8 cellular contexts compared by ENCODE assay signal in the genomic region with DNA sequence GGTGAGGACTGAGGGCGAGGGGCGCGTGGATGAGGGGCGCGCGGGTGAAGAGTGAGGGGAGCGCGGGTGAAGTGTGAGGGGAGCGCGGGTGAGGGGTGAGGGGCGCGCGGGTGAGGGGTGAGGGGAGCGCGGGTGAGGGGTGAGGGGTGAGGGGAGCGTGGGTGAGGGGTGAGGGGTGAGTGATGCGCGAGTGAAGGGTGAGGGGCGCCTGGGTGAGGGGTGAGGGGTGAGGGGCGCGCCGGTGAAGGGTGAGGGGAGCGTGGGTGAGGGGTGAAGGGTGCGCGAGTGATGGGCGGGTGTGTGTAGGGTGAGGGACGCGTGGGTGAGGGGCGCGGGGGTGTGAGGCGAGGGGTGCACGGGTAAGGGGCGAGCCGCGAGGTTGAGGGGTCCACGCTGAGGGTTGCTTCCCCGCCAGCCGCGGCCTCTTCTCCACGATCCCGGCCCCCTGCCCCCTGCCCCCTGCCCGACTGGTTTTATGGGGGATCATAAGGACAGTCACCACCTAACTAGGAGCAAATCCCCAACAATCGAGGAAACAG. TPM values are rescaled to one million over a fixed set of nuclear protein-coding genes. Genes with fewer than 3 reads are reported as not detected.
DNase-seq lines count a peak whose midpoint lies in the region; ATAC-seq and FAIRE-seq lines count a peak whose summit lies in the region.

No MANE protein-coding gene starts in this region.

- peak overlapping the region; percentile 71 for H3K4me2 ChIP-seq in GM23248 (ENCODE audit: unreplicated experiment)

- peaks cover 26% of the 10 kb centered on the region for H3K36me3 Mint-ChIP-seq in activated T-helper 2 cell treated with anti-CD3 and anti-CD28 coated beads, Interferon-gamma antibody, Interleukin-2, Interleukin-4, amounts not matched to agents 10 μg/mL and 5 μg/mL and 100 μg/mL, durations not matched to agents 14 hours and 24 hours and 36 hours (ENCODE audit: low read depth)

- no peaks in the 10 kb centered on the region for H3K27me3 Mint-ChIP-seq in activated T-helper 2 cell treated with anti-CD3 and anti-CD28 coated beads, Interferon-gamma antibody, Interleukin-2, Interleukin-4, amounts not matched to agents 10 μg/mL and 5 μg/mL and 100 μg/mL, durations not matched to agents 14 hours and 24 hours and 36 hours (ENCODE audit: low read depth)

- in situ Hi-C loops in GM23248 (cut with MboI): no loop called here

- H3K4me3 ChIP-seq in GM23248 (peak overlapping the region; percentile 84), iPS-15b (ENCODE audit: low read depth, low read length) (peak overlapping the region; percentile 43), small intestine (ENCODE audit: low read depth in 1 of 2, low read length in 2 of 2) (peak overlapping the region; percentile 63 to 95)

- DNase-seq in GM23248: no peak
- no peak for DNase-seq in activated T-helper 2 cell treated with anti-CD3 and anti-CD28 coated beads, Interferon-gamma antibody, Interleukin-2, Interleukin-4, amounts not matched to agents 10 μg/mL and 5 μg/mL and 100 μg/mL, durations not matched to agents 14 hours and 24 hours and 36 hours (ENCODE audit: low spot score)
- no peak for DNase-seq in small intestine
- no peak for DNase-seq in T-helper 2 cell
- no peak for DNase-seq in dermis blood vessel endothelial cell
- DNase-seq in stimulated activated naive CD4-positive, alpha-beta T cell treated with Interleukin-2 at 50 U/mL for 16 hours (lab: John Stamatoyannopoulos, UW): no peak

- peak overlapping the region; percentile 17 for H3K4me3 Mint-ChIP-seq in activated T-helper 2 cell treated with anti-CD3 and anti-CD28 coated beads, Interferon-gamma antibody, Interleukin-2, Interleukin-4, amounts not matched to agents 10 μg/mL and 5 μg/mL and 100 μg/mL, durations not matched to agents 14 hours and 24 hours and 36 hours (ENCODE audit: low read depth)

- H3K4me1 Mint-ChIP-seq in activated T-helper 2 cell treated with anti-CD3 and anti-CD28 coated beads, Interferon-gamma antibody, Interleukin-2, Interleukin-4, amounts not matched to agents 10 μg/mL and 5 μg/mL and 100 μg/mL, durations not matched to agents 14 hours and 24 hours and 36 hours (ENCODE audit: low read depth): peaks cover 28% of the 10 kb centered on the region

- H3K27me3 ChIP-seq in GM23248 (replicated peaks; ENCODE audit: insufficient read depth): no peaks in the 10 kb centered on the region
- H3K27me3 ChIP-seq in iPS-15b (ENCODE audit: control insufficient read depth, insufficient read depth, low read length): peaks cover 46% of the 10 kb centered on the region
- H3K27me3 ChIP-seq in small intestine (ENCODE audit: control insufficient read depth in 2 of 2, insufficient read depth in 2 of 2, low read length in 2 of 2): no peaks in the 10 kb centered on the region

- no peaks in the 10 kb centered on the region for H3F3A ChIP-seq in GM23248 (ENCODE audit: insufficient read depth)

- ATAC-seq in GM21619 (IDR thresholded peaks at IDR 0.05; ENCODE audit: unreplicated experiment): no peak

- 17 to 47% methylated on average over 7 to 43 of the region's 43 CpGs for WGBS in GM23248 (ENCODE audit: low coverage in 1 of 2, low lambda C conversion rate in 2 of 2, missing lambda C conversion rate in 2 of 2), 2 experiments
- WGBS in small intestine, 3 donors: 14 to 25% (median 23%) methylated on average over 39 to 43 of the region's 43 CpGs

- H3K36me3 ChIP-seq in GM23248 (ENCODE audit: low read depth): no peaks in the 10 kb centered on the region
- peaks cover 2% of the 10 kb centered on the region for H3K36me3 ChIP-seq in iPS-15b (ENCODE audit: control insufficient read depth, insufficient read depth, low read length)
- no peaks in the 10 kb centered on the region for H3K36me3 ChIP-seq in small intestine (ENCODE audit: control insufficient read depth in 2 of 2, insufficient read depth in 2 of 2, low read length in 2 of 2)

- peaks cover 9% of the 10 kb centered on the region for H3K4me1 ChIP-seq in GM23248 (ENCODE audit: insufficient read depth)
- peaks cover 8% of the 10 kb centered on the region for H3K4me1 ChIP-seq in iPS-15b (ENCODE audit: control insufficient read depth, insufficient read depth, low read length)
- peaks cover 0 to 10% of the 10 kb centered on the region in 2 donors for H3K4me1 ChIP-seq in small intestine (ENCODE audit: control insufficient read depth in 2 of 2, insufficient read depth in 1 of 2, low read depth in 1 of 2, low read length in 1 of 2)

- H3K9me3 Mint-ChIP-seq in activated T-helper 2 cell treated with anti-CD3 and anti-CD28 coated beads, Interferon-gamma antibody, Interleukin-2, Interleukin-4, amounts not matched to agents 10 μg/mL and 5 μg/mL and 100 μg/mL, durations not matched to agents 14 hours and 24 hours and 36 hours: no peaks in the 10 kb centered on the region

- H3K9me3 ChIP-seq in GM23248 (ENCODE audit: low read depth) (no peaks in the 10 kb centered on the region), iPS-15b (ENCODE audit: control insufficient read depth, insufficient read depth, low read length) (no peaks in the 10 kb centered on the region), small intestine (ENCODE audit: control insufficient read depth, low read depth) (no peaks in the 10 kb centered on the region)

- H3K9ac ChIP-seq in GM23248 (peak overlapping the region; percentile 85), iPS-15b (ENCODE audit: low read depth, low read length) (no peak overlapping the region)

- FAIRE-seq in small intestine (lab: Jason Lieb, UNC): no peak

- H3K79me2 ChIP-seq in GM23248 (ENCODE audit: insufficient read depth): peaks cover 33% of the 10 kb centered on the region

- intact Hi-C loops in activated T-helper 2 cell treated with anti-CD3 and anti-CD28 coated beads, Interferon-gamma antibody, Interleukin-2, Interleukin-4, amounts not matched to agents 10 μg/mL and 5 μg/mL and 100 μg/mL, durations not matched to agents 14 hours and 24 hours and 36 hours (cut with micrococcal nuclease): loop anchor here (10.0 kb wide), 1 partner anchor 428 kb away; no protein-coding TSS in a partner anchor

- H3K27ac Mint-ChIP-seq in activated T-helper 2 cell treated with anti-CD3 and anti-CD28 coated beads, Interferon-gamma antibody, Interleukin-2, Interleukin-4, amounts not matched to agents 10 μg/mL and 5 μg/mL and 100 μg/mL, durations not matched to agents 14 hours and 24 hours and 36 hours: no peak overlapping the region

- H4K20me1 ChIP-seq in GM23248 (ENCODE audit: insufficient read depth): no peaks in the 10 kb centered on the region

- no peaks in the 10 kb centered on the region for H3K9me2 ChIP-seq in GM23248 (ENCODE audit: insufficient read depth)

- peak overlapping the region; percentile 85 for H2AFZ ChIP-seq in GM23248

- H3K27ac ChIP-seq in GM23248 (no peak overlapping the region), small intestine (ENCODE audit: low read depth in 1 of 2, low read length in 1 of 2) (no peak overlapping the region)

RNA-seq across cellular contexts. Expression of a gene that starts 1.1 kb away (rescaled TPM):
- 67.0 and 85.5 TPM in 2 replicates for total RNA-seq in GM23248 (2014; rRNA removed; shearing (Covaris generic))
- polyA plus RNA-seq in GM23248 (2016; fragmentation: Nextera tagmentation; extraction: Ambion mirVana) (33.1 and 33.5 TPM in 2 replicates), small intestine (10 to 100 TPM; 15.0 to 30.3 (median 17.8) TPM)
- total RNA-seq in activated T-helper 2 cell treated with anti-CD3 and anti-CD28 coated beads, Interferon-gamma antibody, Interleukin-2, Interleukin-4, amounts not matched to agents 10 μg/mL and 5 μg/mL and 100 μg/mL, durations not matched to agents 14 hours and 24 hours and 36 hours: 48.1 and 49.5 TPM in 2 replicates
- total RNA-seq in dermis blood vessel endothelial cell: 54.4 and 65.5 TPM in 2 replicates

RNA-seq across cellular contexts. Expression of a gene that starts 11.9 kb away (rescaled TPM):
- total RNA-seq in GM23248 (2014; rRNA removed; shearing (Covaris generic)): 6.8 and 17.8 TPM in 2 replicates
- polyA plus RNA-seq in GM23248 (2016; fragmentation: Nextera tagmentation; extraction: Ambion mirVana): 27.0 and 28.7 TPM in 2 replicates
- total RNA-seq in activated T-helper 2 cell treated with anti-CD3 and anti-CD28 coated beads, Interferon-gamma antibody, Interleukin-2, Interleukin-4, amounts not matched to agents 10 μg/mL and 5 μg/mL and 100 μg/mL, durations not matched to agents 14 hours and 24 hours and 36 hours: 12.0 and 15.5 TPM in 2 replicates
- polyA plus RNA-seq in small intestine: 10 to 100 TPM; 11.9 to 57.7 (median 19.5) TPM
- 5.2 and 10.9 TPM in 2 replicates for total RNA-seq in dermis blood vessel endothelial cell

RNA-seq across cellular contexts. Expression of a gene that starts 35.8 kb away (rescaled TPM):
- total RNA-seq in GM23248 (2014; rRNA removed; shearing (Covaris generic)): 17.4 and 28.5 TPM in 2 replicates
- polyA plus RNA-seq in GM23248 (2016; fragmentation: Nextera tagmentation; extraction: Ambion mirVana): 192 and 195 TPM in 2 replicates
- total RNA-seq in activated T-helper 2 cell treated with anti-CD3 and anti-CD28 coated beads, Interferon-gamma antibody, Interleukin-2, Interleukin-4, amounts not matched to agents 10 μg/mL and 5 μg/mL and 100 μg/mL, durations not matched to agents 14 hours and 24 hours and 36 hours: 181 and 194 TPM in 2 replicates
- 10 to 100 TPM; 73.8 to 74.5 (median 74.3) TPM for polyA plus RNA-seq in small intestine
- 56.0 and 74.9 TPM in 2 replicates for total RNA-seq in dermis blood vessel endothelial cell
